ENCODE assay signal across 27 cellular contexts in the genomic region with DNA sequence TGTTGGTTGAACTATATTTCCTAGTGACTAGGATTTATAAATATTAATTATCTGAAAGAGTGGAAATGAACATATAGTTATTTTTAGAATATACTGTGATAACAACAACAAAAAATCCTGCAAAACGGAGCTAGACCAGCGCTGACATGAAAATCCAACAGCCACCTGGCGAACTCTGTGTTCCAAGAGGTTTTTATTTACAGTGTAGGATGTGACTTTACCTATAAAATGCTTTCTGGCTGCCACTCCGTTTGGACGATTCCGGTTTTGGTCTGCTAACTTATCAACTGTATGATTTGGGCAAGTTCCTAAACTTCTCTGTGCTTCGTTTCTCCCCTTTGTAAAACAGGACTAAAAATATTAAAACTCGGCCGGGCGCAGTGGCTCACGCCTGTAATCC.
"Had no signal": no experiment of that assay in that cellular context is flagged by ENCODE, and none has a peak within 500 bp of the region (broad histone marks: within the 10 kb centered on the region; RNA-seq: fewer than 3 reads in every experiment).

No MANE protein-coding gene starts in this region.

- H3K9me3 ChIP-seq: colonic mucosa, gastrocnemius medialis, heart right ventricle, lower lobe of right lung, ovary, right lobe of liver, stomach, thyroid gland had no signal

- H3K36me3 ChIP-seq: colonic mucosa, gastrocnemius medialis, heart right ventricle, lower lobe of right lung, ovary, right lobe of liver, thyroid gland had no signal

- ATAC-seq: esophagus mucosa; gastrocnemius medialis; heart right ventricle; left colon; left ventricle myocardium superior; lower lobe of right lung; naive thymus-derived CD8-positive, alpha-beta T cell; right lobe of liver; stimulated activated effector memory CD8-positive, alpha-beta T cell treated with anti-CD3 and anti-CD28 coated beads, Interleukin-12 subunit alpha, Interleukin-12 subunit beta, amount 100 ng/mL, for 72 hours had no signal

- DNase-seq: colonic mucosa; effector CD8-positive, alpha-beta T cell; endodermal cell; foreskin fibroblast; glutamatergic neuron; heart right ventricle; hippocampal formation; immature natural killer cell; islet precursor cell; kidney glomerular epithelial cell; left colon; left ventricle myocardium superior; lower lobe of right lung; naive thymus-derived CD8-positive, alpha-beta T cell; occipital lobe; right lobe of liver; stimulated activated CD4-positive, alpha-beta T cell treated with anti-CD3 and anti-CD28 coated beads, Interleukin-2, amount 100 ng/mL, for 24 hours; stimulated activated CD4-positive, alpha-beta T cell treated with anti-CD3 and anti-CD28 coated beads, Interleukin-4, amount 100 ng/mL, for 24 hours; stimulated activated naive CD4-positive, alpha-beta T cell treated with Interleukin-2 at 50 U/mL for 16 hours; stomach; thyroid gland; trophoblast cell had no signal

- H3K27ac ChIP-seq: colonic mucosa, epithelial cell of prostate, gastrocnemius medialis, heart right ventricle, lower lobe of right lung, ovary, right lobe of liver had no signal

- H3K4me3 ChIP-seq: colonic mucosa, gastrocnemius medialis, heart right ventricle, lower lobe of right lung, ovary, right lobe of liver, stomach, thyroid gland had no signal

- H3K27me3 ChIP-seq: colonic mucosa, gastrocnemius medialis, heart right ventricle, ovary, right lobe of liver, stomach, thyroid gland had no signal

- H3K4me1 ChIP-seq: right lobe of liver had no signal
